ENCODE assay signal across 8 cellular contexts in the genomic region with DNA sequence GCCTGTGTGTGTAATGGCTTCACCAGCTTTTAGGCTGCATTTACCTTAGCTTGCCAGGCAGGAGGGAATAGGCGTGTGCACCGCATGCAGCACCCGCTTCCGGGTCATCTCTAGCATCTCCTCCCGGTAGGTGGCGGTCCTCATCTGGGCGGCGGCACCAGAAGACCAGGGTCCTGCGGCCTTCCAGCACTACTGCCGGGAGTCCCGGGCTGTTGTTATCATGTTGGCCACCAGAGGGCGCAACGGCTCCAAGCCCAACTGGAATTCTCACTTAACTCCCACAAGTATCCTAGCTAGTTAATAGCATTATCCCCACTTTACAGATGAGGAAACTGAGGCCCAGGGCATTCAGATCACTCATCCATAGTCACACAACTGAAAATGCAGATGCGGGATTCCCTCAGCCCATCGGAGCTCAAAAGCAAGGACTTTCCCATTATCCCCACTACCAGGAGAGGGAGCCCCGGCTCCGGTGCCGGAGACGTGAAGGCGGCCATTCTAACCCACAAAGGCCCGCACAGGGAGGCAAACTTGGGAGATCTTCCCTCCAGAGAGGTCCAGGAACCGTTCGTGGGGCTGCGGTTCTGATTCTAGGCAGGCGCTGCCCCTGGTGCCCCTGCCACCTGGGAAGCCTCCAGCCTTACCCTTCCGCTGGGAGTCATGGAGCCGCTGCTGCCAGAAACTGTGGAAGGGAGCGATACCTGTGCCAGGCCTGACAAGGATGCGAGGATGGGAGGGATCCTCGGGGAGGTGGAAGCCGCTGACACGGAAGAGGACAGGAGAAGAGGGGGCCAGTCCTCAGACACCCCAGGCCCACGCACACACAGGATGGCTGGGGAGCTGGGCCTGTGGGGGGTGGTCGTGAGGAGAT. TPM values are rescaled to one million over a fixed set of nuclear protein-coding genes. Genes with fewer than 3 reads are reported as not detected.
DNase-seq lines count a peak whose midpoint lies in the region; ATAC-seq and TF ChIP-seq lines count a peak whose summit lies in the region.

No MANE protein-coding gene starts in this region.

- H3K4me1 ChIP-seq in spleen, result peaks cover 0 to 8% (median 4%) of the 10 kb centered on the region in 6 donors

- intact Hi-C loops in spleen (cut with DNase I; ENCODE audit: low total_unique reads), result loop anchor here (2.0 kb wide), 1 partner anchor 102 kb away; no protein-coding TSS in a partner anchor

- no peak for TF ChIP-seq POLR2A in spleen (IDR thresholded peaks at IDR 0.05)

- TF ChIP-seq CTCF in spleen (IDR thresholded peaks at IDR 0.05 in 8 of 11, conservative IDR thresholded peaks at IDR 0.05 in 3 of 11), result peak; percentile 75 to 95 (median 90)

- peaks cover 7% of the 10 kb centered on the region for H3K27me3 Mint-ChIP-seq in T-helper 17 cell

- 40 to 50% (median 45%) methylated on average over 27 to 34 of the region's 34 CpGs for WGBS in spleen, 5 donors

- H3K9me3 ChIP-seq in T-helper 17 cell (ENCODE audit: control insufficient read depth, low read length, poor library complexity, severe bottlenecking) (no peaks in the 10 kb centered on the region), spleen (no peaks in the 10 kb centered on the region)

- no peak overlapping the region for H3K4me3 ChIP-seq in spleen

- ATAC-seq in T-helper 17 cell (peak; percentile 77), HG03457 (IDR thresholded peaks at IDR 0.05; ENCODE audit: unreplicated experiment) (no peak)

- no peaks in the 10 kb centered on the region for H3K36me3 Mint-ChIP-seq in T-helper 17 cell (ENCODE audit: low read depth)

- DNase-seq in Daoy (ENCODE audit: low read depth) (peak; percentile 80), HCEC 1CT (peak; percentile 40), NCI-H1105 (lab: John Stamatoyannopoulos, UW) (peak; percentile 18), T-helper 17 cell (peak; percentile 41 to 61 (median 54)), amygdala (lab: John Stamatoyannopoulos, UW) (peak in 44 of 56 donors; percentile 7 to 80 (median 40)), hepatic stellate cell (ENCODE audit: low spot score) (peak; percentile 79), spleen (peak; percentile 91)

- H3K27me3 ChIP-seq in spleen (replicated peaks in 1 of 7), result peaks cover 0 to 5% (median 0%) of the 10 kb centered on the region in 7 donors

- no peaks in the 10 kb centered on the region for H3K36me3 ChIP-seq in spleen

- H3K27ac ChIP-seq in spleen, result no peak overlapping the region

- H3K27ac Mint-ChIP-seq in T-helper 17 cell, result peak overlapping the region; percentile 81

- peaks cover 8% of the 10 kb centered on the region for H3K4me1 Mint-ChIP-seq in T-helper 17 cell

- no peak overlapping the region for H3K4me3 Mint-ChIP-seq in T-helper 17 cell

RNA-seq across cellular contexts. Expression of a gene that starts 23.9 kb away (rescaled TPM):
- total RNA-seq in Daoy (2014; rRNA removed; shearing (Covaris generic)), result 2.2 and 4.1 TPM in 2 replicates
- total RNA-seq in T-helper 17 cell (10 to 100 TPM; 64.7 to 66.3 TPM), spleen (100 to 1,000 TPM; 187 to 309 (median 252) TPM)
- 100 to 1,000 TPM; 162 to 202 (median 198) TPM for polyA plus RNA-seq in spleen

Comparison
In these comparisons a context has a peak if more than half of its experiments do, and no peak if none do; other contexts are left out.
1. DNase-seq: peak in every context shown above with its lines; median percentile 91 in spleen; 80 in Daoy; 79 in hepatic stellate cell; 54 in T-helper 17 cell; 40 in amygdala; 40 in HCEC 1CT; 18 in NCI-H1105.
2. RNA of a gene that starts 23.9 kb away (total RNA-seq): 187 to 309 TPM in spleen and 64.7 to 66.3 TPM in T-helper 17 cell; 2.2 to 4.1 TPM in Daoy; every median in the first group is over 10 times any median in the second.